1 cellular context compared by ENCODE assay signal in the genomic region with DNA sequence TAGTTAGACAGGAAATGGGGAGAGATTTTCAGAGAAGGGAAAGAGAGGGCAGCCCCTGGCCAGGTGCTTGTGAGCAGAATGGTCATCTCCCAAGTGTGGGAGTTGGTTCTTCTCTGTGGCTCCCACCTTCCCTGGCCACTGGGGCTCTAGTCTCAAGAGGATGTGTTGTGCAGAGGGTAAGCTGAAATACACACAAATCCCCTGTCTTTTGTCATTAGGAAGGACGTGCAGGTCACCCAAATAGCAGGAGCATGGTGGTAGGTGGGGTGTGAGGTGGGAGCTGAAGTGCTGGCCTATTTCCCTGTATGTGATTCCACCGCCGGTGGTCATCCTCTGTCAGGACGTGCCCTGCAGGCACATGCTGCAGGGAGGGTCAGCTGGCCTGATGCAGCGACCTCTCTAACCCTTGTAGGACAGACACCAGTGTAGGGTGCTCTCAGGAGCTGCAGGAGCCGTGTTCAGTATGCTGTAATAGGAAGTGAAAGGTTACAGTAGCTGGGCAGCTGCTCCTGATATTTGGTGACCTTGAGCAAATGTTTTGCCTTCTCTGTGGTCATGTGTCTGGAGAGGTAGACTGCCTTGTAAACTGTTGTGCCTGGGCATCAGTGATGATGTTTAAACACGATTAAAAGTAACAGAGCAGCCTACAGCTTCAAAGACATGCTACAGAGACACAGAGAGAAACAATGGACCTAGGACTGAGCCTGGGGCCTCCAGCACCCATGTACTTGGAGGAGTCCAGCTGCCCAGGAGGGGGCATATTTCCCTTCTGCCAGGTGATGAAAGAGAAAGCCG.
TF ChIP-seq lines count a peak whose summit lies in the region.

No MANE protein-coding gene starts in this region.

TF ChIP-seq in HepG2, 621 proteins besides CTCF, POLR2A, EP300 and RAD21 (continued from another document and continues in another):
- peak; percentile 89; the same call in 1 of the 2 replicates for TF ChIP-seq RXRA (CRISPR knock-in tag; IDR thresholded peaks at IDR 0.05)
- no peak for TF ChIP-seq KLF13 (CRISPR knock-in tag; IDR thresholded peaks at IDR 0.05)
- no peak for TF ChIP-seq ATM (IDR thresholded peaks at IDR 0.05; ENCODE audit: borderline replicate concordance)
- no peak for TF ChIP-seq GMEB1 (CRISPR knock-in tag; IDR thresholded peaks at IDR 0.05; ENCODE audit: borderline replicate concordance)
- TF ChIP-seq, protein P1, sequence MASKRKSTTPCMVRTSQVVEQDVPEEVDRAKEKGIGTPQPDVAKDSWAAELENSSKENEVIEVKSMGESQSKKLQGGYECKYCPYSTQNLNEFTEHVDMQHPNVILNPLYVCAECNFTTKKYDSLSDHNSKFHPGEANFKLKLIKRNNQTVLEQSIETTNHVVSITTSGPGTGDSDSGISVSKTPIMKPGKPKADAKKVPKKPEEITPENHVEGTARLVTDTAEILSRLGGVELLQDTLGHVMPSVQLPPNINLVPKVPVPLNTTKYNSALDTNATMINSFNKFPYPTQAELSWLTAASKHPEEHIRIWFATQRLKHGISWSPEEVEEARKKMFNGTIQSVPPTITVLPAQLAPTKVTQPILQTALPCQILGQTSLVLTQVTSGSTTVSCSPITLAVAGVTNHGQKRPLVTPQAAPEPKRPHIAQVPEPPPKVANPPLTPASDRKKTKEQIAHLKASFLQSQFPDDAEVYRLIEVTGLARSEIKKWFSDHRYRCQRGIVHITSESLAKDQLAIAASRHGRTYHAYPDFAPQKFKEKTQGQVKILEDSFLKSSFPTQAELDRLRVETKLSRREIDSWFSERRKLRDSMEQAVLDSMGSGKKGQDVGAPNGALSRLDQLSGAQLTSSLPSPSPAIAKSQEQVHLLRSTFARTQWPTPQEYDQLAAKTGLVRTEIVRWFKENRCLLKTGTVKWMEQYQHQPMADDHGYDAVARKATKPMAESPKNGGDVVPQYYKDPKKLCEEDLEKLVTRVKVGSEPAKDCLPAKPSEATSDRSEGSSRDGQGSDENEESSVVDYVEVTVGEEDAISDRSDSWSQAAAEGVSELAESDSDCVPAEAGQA (IDR thresholded peaks at IDR 0.05; ENCODE audit: low read depth) = peak; percentile 31; the same call in 1 of the 2 replicates
- TF ChIP-seq, protein P1 (CRISPR knock-in tag; IDR thresholded peaks at IDR 0.05; ENCODE audit: borderline replicate concordance) = no peak
- no peak for TF ChIP-seq ZNF44 (CRISPR knock-in tag; IDR thresholded peaks at IDR 0.05)
- TF ChIP-seq SMAD9 (CRISPR knock-in tag; IDR thresholded peaks at IDR 0.05) = no peak
- TF ChIP-seq, protein P2, sequence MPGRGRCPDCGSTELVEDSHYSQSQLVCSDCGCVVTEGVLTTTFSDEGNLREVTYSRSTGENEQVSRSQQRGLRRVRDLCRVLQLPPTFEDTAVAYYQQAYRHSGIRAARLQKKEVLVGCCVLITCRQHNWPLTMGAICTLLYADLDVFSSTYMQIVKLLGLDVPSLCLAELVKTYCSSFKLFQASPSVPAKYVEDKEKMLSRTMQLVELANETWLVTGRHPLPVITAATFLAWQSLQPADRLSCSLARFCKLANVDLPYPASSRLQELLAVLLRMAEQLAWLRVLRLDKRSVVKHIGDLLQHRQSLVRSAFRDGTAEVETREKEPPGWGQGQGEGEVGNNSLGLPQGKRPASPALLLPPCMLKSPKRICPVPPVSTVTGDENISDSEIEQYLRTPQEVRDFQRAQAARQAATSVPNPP (CRISPR knock-in tag; IDR thresholded peaks at IDR 0.05) = no peak
- TF ChIP-seq POGZ (CRISPR knock-in tag; IDR thresholded peaks at IDR 0.05) = peak; percentile 55; the same call in 1 of the 2 replicates
- no peak for TF ChIP-seq NONO (IDR thresholded peaks at IDR 0.05)
- TF ChIP-seq NONO (CRISPR knock-in tag; conservative IDR thresholded peaks at IDR 0.05) = peak; percentile 69
- peak; percentile 95 for TF ChIP-seq RARA (CRISPR knock-in tag; IDR thresholded peaks at IDR 0.05)
- TF ChIP-seq SRY (CRISPR knock-in tag; IDR thresholded peaks at IDR 0.05) = peak; percentile 36; the same call in 1 of the 2 replicates
- TF ChIP-seq XBP1 (CRISPR knock-in tag; IDR thresholded peaks at IDR 0.05) = no peak
- peak; percentile 57; the same call in 1 of the 2 replicates for TF ChIP-seq ZBTB43 (CRISPR knock-in tag; conservative IDR thresholded peaks at IDR 0.05)
- TF ChIP-seq, protein P3, sequence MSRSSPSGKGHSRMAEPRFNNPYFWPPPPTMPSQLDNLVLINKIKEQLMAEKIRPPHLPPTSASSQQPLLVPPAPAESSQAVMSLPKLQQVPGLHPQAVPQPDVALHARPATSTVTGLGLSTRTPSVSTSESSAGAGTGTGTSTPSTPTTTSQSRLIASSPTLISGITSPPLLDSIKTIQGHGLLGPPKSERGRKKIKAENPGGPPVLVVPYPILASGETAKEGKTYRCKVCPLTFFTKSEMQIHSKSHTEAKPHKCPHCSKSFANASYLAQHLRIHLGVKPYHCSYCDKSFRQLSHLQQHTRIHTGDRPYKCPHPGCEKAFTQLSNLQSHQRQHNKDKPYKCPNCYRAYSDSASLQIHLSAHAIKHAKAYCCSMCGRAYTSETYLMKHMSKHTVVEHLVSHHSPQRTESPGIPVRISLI (CRISPR knock-in tag; IDR thresholded peaks at IDR 0.05; ENCODE audit: borderline replicate concordance) = no peak
- TF ChIP-seq, protein P4, sequence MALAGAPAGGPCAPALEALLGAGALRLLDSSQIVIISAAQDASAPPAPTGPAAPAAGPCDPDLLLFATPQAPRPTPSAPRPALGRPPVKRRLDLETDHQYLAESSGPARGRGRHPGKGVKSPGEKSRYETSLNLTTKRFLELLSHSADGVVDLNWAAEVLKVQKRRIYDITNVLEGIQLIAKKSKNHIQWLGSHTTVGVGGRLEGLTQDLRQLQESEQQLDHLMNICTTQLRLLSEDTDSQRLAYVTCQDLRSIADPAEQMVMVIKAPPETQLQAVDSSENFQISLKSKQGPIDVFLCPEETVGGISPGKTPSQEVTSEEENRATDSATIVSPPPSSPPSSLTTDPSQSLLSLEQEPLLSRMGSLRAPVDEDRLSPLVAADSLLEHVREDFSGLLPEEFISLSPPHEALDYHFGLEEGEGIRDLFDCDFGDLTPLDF (CRISPR knock-in tag; IDR thresholded peaks at IDR 0.05) = no peak
- no peak for TF ChIP-seq ZNF547 (CRISPR knock-in tag; IDR thresholded peaks at IDR 0.05)
- TF ChIP-seq, protein P5, sequence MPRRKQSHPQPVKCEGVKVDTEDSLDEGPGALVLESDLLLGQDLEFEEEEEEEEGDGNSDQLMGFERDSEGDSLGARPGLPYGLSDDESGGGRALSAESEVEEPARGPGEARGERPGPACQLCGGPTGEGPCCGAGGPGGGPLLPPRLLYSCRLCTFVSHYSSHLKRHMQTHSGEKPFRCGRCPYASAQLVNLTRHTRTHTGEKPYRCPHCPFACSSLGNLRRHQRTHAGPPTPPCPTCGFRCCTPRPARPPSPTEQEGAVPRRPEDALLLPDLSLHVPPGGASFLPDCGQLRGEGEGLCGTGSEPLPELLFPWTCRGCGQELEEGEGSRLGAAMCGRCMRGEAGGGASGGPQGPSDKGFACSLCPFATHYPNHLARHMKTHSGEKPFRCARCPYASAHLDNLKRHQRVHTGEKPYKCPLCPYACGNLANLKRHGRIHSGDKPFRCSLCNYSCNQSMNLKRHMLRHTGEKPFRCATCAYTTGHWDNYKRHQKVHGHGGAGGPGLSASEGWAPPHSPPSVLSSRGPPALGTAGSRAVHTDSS (CRISPR knock-in tag; conservative IDR thresholded peaks at IDR 0.05) = no peak
- TF ChIP-seq MXI1 (IDR thresholded peaks at IDR 0.05; ENCODE audit: borderline replicate concordance, low read depth, low read length) = peak; percentile 36; the same call in 1 of the 3 replicates
- no peak for TF ChIP-seq ONECUT2 (CRISPR knock-in tag; IDR thresholded peaks at IDR 0.05)
- no peak for TF ChIP-seq LCORL (IDR thresholded peaks at IDR 0.05)
- peak; percentile 90; the same call in 1 of the 2 replicates for TF ChIP-seq LCORL (CRISPR knock-in tag; IDR thresholded peaks at IDR 0.05)
- TF ChIP-seq ZFP37 (CRISPR knock-in tag; IDR thresholded peaks at IDR 0.05; ENCODE audit: borderline replicate concordance) = no peak
- no peak for TF ChIP-seq ZBTB7A (CRISPR knock-in tag; IDR thresholded peaks at IDR 0.05)
- TF ChIP-seq SIX4 (CRISPR knock-in tag; IDR thresholded peaks at IDR 0.05) = no peak
- TF ChIP-seq MEIS1 (CRISPR knock-in tag; IDR thresholded peaks at IDR 0.05; ENCODE audit: borderline replicate concordance) = no peak
- TF ChIP-seq ZNF326 (CRISPR knock-in tag; IDR thresholded peaks at IDR 0.05; ENCODE audit: borderline replicate concordance) = no peak
- TF ChIP-seq FOSL1 (CRISPR knock-in tag; IDR thresholded peaks at IDR 0.05; ENCODE audit: borderline replicate concordance) = no peak
- TF ChIP-seq, protein P6, sequence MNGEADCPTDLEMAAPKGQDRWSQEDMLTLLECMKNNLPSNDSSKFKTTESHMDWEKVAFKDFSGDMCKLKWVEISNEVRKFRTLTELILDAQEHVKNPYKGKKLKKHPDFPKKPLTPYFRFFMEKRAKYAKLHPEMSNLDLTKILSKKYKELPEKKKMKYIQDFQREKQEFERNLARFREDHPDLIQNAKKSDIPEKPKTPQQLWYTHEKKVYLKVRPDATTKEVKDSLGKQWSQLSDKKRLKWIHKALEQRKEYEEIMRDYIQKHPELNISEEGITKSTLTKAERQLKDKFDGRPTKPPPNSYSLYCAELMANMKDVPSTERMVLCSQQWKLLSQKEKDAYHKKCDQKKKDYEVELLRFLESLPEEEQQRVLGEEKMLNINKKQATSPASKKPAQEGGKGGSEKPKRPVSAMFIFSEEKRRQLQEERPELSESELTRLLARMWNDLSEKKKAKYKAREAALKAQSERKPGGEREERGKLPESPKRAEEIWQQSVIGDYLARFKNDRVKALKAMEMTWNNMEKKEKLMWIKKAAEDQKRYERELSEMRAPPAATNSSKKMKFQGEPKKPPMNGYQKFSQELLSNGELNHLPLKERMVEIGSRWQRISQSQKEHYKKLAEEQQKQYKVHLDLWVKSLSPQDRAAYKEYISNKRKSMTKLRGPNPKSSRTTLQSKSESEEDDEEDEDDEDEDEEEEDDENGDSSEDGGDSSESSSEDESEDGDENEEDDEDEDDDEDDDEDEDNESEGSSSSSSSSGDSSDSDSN (CRISPR knock-in tag; IDR thresholded peaks at IDR 0.05) = peak; percentile 66
- TF ChIP-seq ZNF10 (CRISPR knock-in tag; IDR thresholded peaks at IDR 0.05; ENCODE audit: borderline replicate concordance, low read depth) = no peak
- peak; percentile 69; the same call in 1 of the 2 replicates for TF ChIP-seq TAF1 (CRISPR knock-in tag; IDR thresholded peaks at IDR 0.05)
- peak; percentile 53; the same call in 1 of the 2 replicates for TF ChIP-seq KDM2A (CRISPR knock-in tag; IDR thresholded peaks at IDR 0.05; ENCODE audit: borderline replicate concordance, low read depth)
- TF ChIP-seq THAP11 (CRISPR knock-in tag; IDR thresholded peaks at IDR 0.05) = peak; percentile 69; the same call in 1 of the 2 replicates
- TF ChIP-seq TBX3 (IDR thresholded peaks at IDR 0.05; ENCODE audit: borderline replicate concordance) = no peak
- TF ChIP-seq SKI (IDR thresholded peaks at IDR 0.05; ENCODE audit: partially characterized antibody) = peak; percentile 86
- TF ChIP-seq HNRNPK (IDR thresholded peaks at IDR 0.05; ENCODE audit: low read depth, low read length, poor library complexity, severe bottlenecking) = no peak
- TF ChIP-seq, protein P7, sequence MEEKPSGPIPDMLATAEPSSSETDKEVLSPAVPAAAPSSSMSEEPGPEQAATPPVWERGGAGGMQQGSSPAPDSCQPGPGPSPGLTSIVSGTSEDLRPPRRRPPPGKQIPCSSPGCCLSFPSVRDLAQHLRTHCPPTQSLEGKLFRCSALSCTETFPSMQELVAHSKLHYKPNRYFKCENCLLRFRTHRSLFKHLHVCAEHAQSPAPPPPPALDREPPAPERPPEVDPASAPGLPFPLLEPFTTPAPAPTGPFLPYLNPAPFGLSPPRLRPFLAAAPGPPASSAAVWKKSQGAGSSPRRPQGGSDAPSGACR (CRISPR knock-in tag; IDR thresholded peaks at IDR 0.05) = peak; percentile 57; the same call in 1 of the 2 replicates
- TF ChIP-seq NCOA1 (CRISPR knock-in tag; IDR thresholded peaks at IDR 0.05) = no peak
- TF ChIP-seq GLI4 (CRISPR knock-in tag; IDR thresholded peaks at IDR 0.05; ENCODE audit: borderline replicate concordance) = no peak
- TF ChIP-seq, protein P8, sequence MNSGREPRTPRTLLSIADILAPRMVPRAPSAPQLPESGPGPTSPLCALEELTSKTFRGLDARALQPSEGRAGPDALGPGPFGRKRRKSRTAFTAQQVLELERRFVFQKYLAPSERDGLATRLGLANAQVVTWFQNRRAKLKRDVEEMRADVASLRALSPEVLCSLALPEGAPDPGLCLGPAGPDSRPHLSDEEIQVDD (CRISPR knock-in tag; IDR thresholded peaks at IDR 0.05; ENCODE audit: borderline replicate concordance) = no peak
- TF ChIP-seq ZNF724P (CRISPR knock-in tag; IDR thresholded peaks at IDR 0.05; ENCODE audit: borderline replicate concordance) = no peak; the same call in 1 of the 2 replicates
